8 cellular contexts compared by ENCODE assay signal in the genomic region with DNA sequence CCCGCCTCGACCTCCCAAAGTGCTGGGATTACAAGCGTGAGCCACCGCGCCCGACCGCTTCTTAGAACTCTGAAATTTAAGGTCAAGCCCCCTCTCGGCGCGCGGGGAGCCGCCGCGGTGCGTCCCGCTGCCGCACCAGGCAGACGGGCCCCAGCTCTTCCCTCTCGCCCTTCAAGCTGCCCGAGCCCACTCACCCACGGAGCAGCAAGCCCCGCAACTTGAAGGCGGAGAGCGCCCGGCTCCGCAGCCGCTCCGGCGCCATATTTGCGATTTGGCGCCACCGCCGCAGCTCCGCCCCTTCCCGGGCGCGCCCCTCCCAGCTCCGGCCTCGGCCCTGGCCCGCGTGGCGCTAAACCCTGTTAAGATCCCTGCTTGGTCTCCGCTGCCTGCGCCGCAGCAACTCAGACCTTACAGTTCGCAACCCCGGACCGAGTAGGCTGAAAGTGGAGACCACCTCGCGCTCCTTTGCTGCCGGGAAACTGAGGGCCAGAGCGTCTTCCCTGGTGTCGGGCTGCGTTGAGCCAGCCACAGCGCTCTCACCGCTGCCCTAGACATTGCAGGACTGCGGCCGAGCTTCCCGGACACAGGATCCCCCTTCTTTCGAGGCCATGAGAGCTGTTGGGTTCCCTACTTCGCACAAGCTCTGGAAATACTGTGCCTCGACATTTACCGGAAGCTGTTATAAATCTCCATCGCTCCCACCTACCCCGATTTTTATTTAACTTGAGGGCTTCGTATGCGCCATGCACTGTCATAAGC. TPM values are rescaled to one million over a fixed set of nuclear protein-coding genes. Genes with fewer than 3 reads are reported as not detected.
DNase-seq lines count a peak whose midpoint lies in the region; ATAC-seq and TF ChIP-seq lines count a peak whose summit lies in the region.

A gene with protein sequence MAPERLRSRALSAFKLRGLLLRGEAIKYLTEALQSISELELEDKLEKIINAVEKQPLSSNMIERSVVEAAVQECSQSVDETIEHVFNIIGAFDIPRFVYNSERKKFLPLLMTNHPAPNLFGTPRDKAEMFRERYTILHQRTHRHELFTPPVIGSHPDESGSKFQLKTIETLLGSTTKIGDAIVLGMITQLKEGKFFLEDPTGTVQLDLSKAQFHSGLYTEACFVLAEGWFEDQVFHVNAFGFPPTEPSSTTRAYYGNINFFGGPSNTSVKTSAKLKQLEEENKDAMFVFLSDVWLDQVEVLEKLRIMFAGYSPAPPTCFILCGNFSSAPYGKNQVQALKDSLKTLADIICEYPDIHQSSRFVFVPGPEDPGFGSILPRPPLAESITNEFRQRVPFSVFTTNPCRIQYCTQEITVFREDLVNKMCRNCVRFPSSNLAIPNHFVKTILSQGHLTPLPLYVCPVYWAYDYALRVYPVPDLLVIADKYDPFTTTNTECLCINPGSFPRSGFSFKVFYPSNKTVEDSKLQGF (minus strand): TSS at position 273 of the 759 bp plus-strand sequence. CDS start 11 bp downstream, at position 262.

- H3K4me1 Mint-ChIP-seq in activated CD4-positive, alpha-beta T cell treated with anti-CD3 and anti-CD28 coated beads, Interleukin-2, amount 10 ng/mL, durations not matched to agents 24 days and 14 days: peaks cover 41% of the 10 kb centered on the region

- peak within 1 kb of the TSS; percentile 75 to 76 for H3K4me3 ChIP-seq in left lung

- in situ Hi-C loops in GM18951 (cut with MboI; ENCODE audit: low sequenced_read_pairs, unreplicated experiment): no loop called here

- H3K36me3 Mint-ChIP-seq in activated CD4-positive, alpha-beta T cell treated with anti-CD3 and anti-CD28 coated beads, Interleukin-2, amount 10 ng/mL, durations not matched to agents 24 days and 14 days (ENCODE audit: low read depth): peaks cover 11% of the 10 kb centered on the region

- ATAC-seq in HG03175 (IDR thresholded peaks at IDR 0.05; ENCODE audit: unreplicated experiment) (peak; percentile 83), left lung (peak; percentile 91)

- peak within 1 kb of the TSS; percentile 71 to 80 for H3K27ac ChIP-seq in left lung

- H3K36me3 ChIP-seq in left lung: no peaks in the 10 kb centered on the region

- no peak for TF ChIP-seq CTCF in left lung (IDR thresholded peaks at IDR 0.05)

- DNase-seq in AG20443 (ENCODE audit: low spot score) (peak; percentile 91), NCI-H510A (lab: John Stamatoyannopoulos, UW) (peak; percentile 68), dedifferentiated amniotic fluid mesenchymal stem cell (ENCODE audit: extremely low spot score) (peak; percentile 37), left lung (peak; percentile 80 to 96)
- DNase-seq in activated CD4-positive, alpha-beta T cell treated with anti-CD3 and anti-CD28 coated beads, Interleukin-2, amount 10 ng/mL, durations not matched to agents 24 days and 14 days: peak; percentile 95
- peak; percentile 64 for DNase-seq in stimulated activated CD4-positive, alpha-beta T cell treated with anti-CD3 and anti-CD28 coated beads, Interleukin-2, amount 100 ng/mL, for 4 hours (ENCODE audit: low read depth)

- intact Hi-C loops in activated CD4-positive, alpha-beta T cell treated with anti-CD3 and anti-CD28 coated beads, Interleukin-2, amount 10 ng/mL, durations not matched to agents 24 days and 14 days (cut with micrococcal nuclease): loop anchor here (1.0 to 10.0 kb wide), 7 partner anchors 9 to 544 kb away; a partner anchor contains a TSS
- intact Hi-C loops in left lung (cut with DNase I): no loop called here

- no peaks in the 10 kb centered on the region for H3K27me3 ChIP-seq in left lung

- H3K27ac Mint-ChIP-seq in activated CD4-positive, alpha-beta T cell treated with anti-CD3 and anti-CD28 coated beads, Interleukin-2, amount 10 ng/mL, durations not matched to agents 24 days and 14 days: peak within 1 kb of the TSS; percentile 94

- peaks cover 0 to 17% of the 10 kb centered on the region in 2 donors for H3K4me1 ChIP-seq in left lung

- H3K9me3 ChIP-seq in left lung: no peaks in the 10 kb centered on the region

- H3K4me3 Mint-ChIP-seq in activated CD4-positive, alpha-beta T cell treated with anti-CD3 and anti-CD28 coated beads, Interleukin-2, amount 10 ng/mL, durations not matched to agents 24 days and 14 days: peak within 1 kb of the TSS; percentile 97

- TF ChIP-seq POLR2A in GM18951 (IDR thresholded peaks at IDR 0.05; ENCODE audit: extremely low read depth, insufficient read depth, insufficient read length): peak; percentile 92

- H3K9me3 Mint-ChIP-seq in activated CD4-positive, alpha-beta T cell treated with anti-CD3 and anti-CD28 coated beads, Interleukin-2, amount 10 ng/mL, durations not matched to agents 24 days and 14 days: no peaks in the 10 kb centered on the region

- no peaks in the 10 kb centered on the region for H3K27me3 Mint-ChIP-seq in activated CD4-positive, alpha-beta T cell treated with anti-CD3 and anti-CD28 coated beads, Interleukin-2, amount 10 ng/mL, durations not matched to agents 24 days and 14 days

RNA-seq across cellular contexts. Expression of the gene that starts here (rescaled TPM):
- total RNA-seq in activated CD4-positive, alpha-beta T cell treated with anti-CD3 and anti-CD28 coated beads, Interleukin-2, amount 10 ng/mL, durations not matched to agents 24 days and 14 days: 52.8 and 58.4 TPM in 2 replicates
- 1 to 10 TPM; 6.4 to 8.2 TPM for total RNA-seq in left lung

Comparison
In these comparisons a context has a peak if more than half of its experiments do, and no peak if none do; other contexts are left out.
1. Peak in every context shown above with its lines: DNase-seq, ATAC-seq, H3K4me3 ChIP-seq and H3K27ac ChIP-seq.
2. DNase-seq: peak in every context shown above with its lines; median percentile 95 in activated CD4-positive, alpha-beta T cell treated with anti-CD3 and anti-CD28 coated beads, Interleukin-2, amount 10 ng/mL, durations not matched to agents 24 days and 14 days; 91 in AG20443; 88 in left lung; 68 in NCI-H510A; 64 in stimulated activated CD4-positive, alpha-beta T cell treated with anti-CD3 and anti-CD28 coated beads, Interleukin-2, amount 100 ng/mL, for 4 hours; 37 in dedifferentiated amniotic fluid mesenchymal stem cell.